Comparison of ENCODE assay signal across 8 cellular contexts in genomic region chr17:1055751-1056645, GRCh38. TPM values are rescaled to one million over a fixed set of nuclear protein-coding genes. Genes with fewer than 3 reads are reported as not detected.
A peak's percentile ranks its signal among the peaks of the same experiment; 100 is the strongest.
DNase-seq lines count a peak whose midpoint lies in the region; ATAC-seq and TF ChIP-seq lines count a peak whose summit lies in the region.

No MANE protein-coding gene starts in this region.

- intact Hi-C loops in Panc1 (cut with micrococcal nuclease; ENCODE audit: unreplicated experiment) = no loop called here
- intact Hi-C loops in heart left ventricle (cut with DNase I) = loop anchor here (2.0 to 10.0 kb wide), 16 partner anchors 49 to 264 kb away; partner anchors contain the start of gene TIMM22 (in 3 of the 10)

- H3K4me3 Mint-ChIP-seq in activated naive CD8-positive, alpha-beta T cell treated with anti-CD3 and anti-CD28 coated beads, Interleukin-2, amount 10 ng/mL, durations not matched to agents 7 days and 5 days = no peak overlapping the region

- H3K9me3 ChIP-seq in Panc1 (ENCODE audit: control insufficient read depth, insufficient read depth, low read depth, low read length) = no peaks in the 10 kb centered on the region
- H3K9me3 ChIP-seq in heart left ventricle = no peaks in the 10 kb centered on the region

- H3K36me3 Mint-ChIP-seq in activated naive CD8-positive, alpha-beta T cell treated with anti-CD3 and anti-CD28 coated beads, Interleukin-2, amount 10 ng/mL, durations not matched to agents 7 days and 5 days = peaks cover 18% of the 10 kb centered on the region

- H3K27me3 Mint-ChIP-seq in activated naive CD8-positive, alpha-beta T cell treated with anti-CD3 and anti-CD28 coated beads, Interleukin-2, amount 10 ng/mL, durations not matched to agents 7 days and 5 days = no peaks in the 10 kb centered on the region

- 45 to 47% (median 46%) methylated on average over 20 to 22 of the region's 22 CpGs for WGBS in heart left ventricle, 4 donors

- no peaks in the 10 kb centered on the region for H3K4me1 ChIP-seq in Panc1 (ENCODE audit: control insufficient read depth, insufficient read depth, low read length)
- peaks cover 0 to 25% (median 8%) of the 10 kb centered on the region in 12 donors for H3K4me1 ChIP-seq in heart left ventricle

- H3K4me1 Mint-ChIP-seq in activated naive CD8-positive, alpha-beta T cell treated with anti-CD3 and anti-CD28 coated beads, Interleukin-2, amount 10 ng/mL, durations not matched to agents 7 days and 5 days = no peaks in the 10 kb centered on the region

- in situ Hi-C loops in Panc1 (cut with HindIII; ENCODE audit: low pct_unique_long_range_greater_than_20kb, low sequenced_read_pairs) = no loop called here

- H3K36me3 ChIP-seq in Panc1 (ENCODE audit: control insufficient read depth, insufficient read depth, low read length) = peaks cover 6% of the 10 kb centered on the region
- H3K36me3 ChIP-seq in heart left ventricle = peaks cover 0 to 71% (median 69%) of the 10 kb centered on the region in 9 donors

- peak; percentile 68 for ATAC-seq in Panc1
- peak; percentile 58 for ATAC-seq in activated naive CD8-positive, alpha-beta T cell treated with anti-CD3 and anti-CD28 coated beads, Interleukin-2, amount 10 ng/mL, durations not matched to agents 7 days and 5 days (ENCODE audit: low read depth)
- ATAC-seq in heart left ventricle = peak; percentile 64 to 80 (median 70)
- no peak for ATAC-seq in HG03565 (IDR thresholded peaks at IDR 0.05; ENCODE audit: unreplicated experiment)

- no peak for TF ChIP-seq POLR2A in heart left ventricle (IDR thresholded peaks at IDR 0.05)

- POLR2A ChIA-PET in Panc1 (lab: Charles Lee) = no interaction called here
- POLR2A ChIA-PET in activated naive CD8-positive, alpha-beta T cell treated with anti-CD3 and anti-CD28 coated beads, Interleukin-2, amount 10 ng/mL, durations not matched to agents 7 days and 5 days (lab: Charles Lee) = interaction anchor here (0.6 to 1.0 kb wide), 3 partner anchors 40 to 217 kb away, joined by 3 to 4 read pairs (median 3); partner anchors contain the start of gene TIMM22

- no peak overlapping the region for H3K27ac Mint-ChIP-seq in activated naive CD8-positive, alpha-beta T cell treated with anti-CD3 and anti-CD28 coated beads, Interleukin-2, amount 10 ng/mL, durations not matched to agents 7 days and 5 days

- no peak overlapping the region for H3K27ac ChIP-seq in Panc1 (ENCODE audit: low read length)
- peak overlapping the region in 5 of 12 donors; percentile 19 to 58 (median 43) for H3K27ac ChIP-seq in heart left ventricle

- DNase-seq in NCI-H748 (lab: John Stamatoyannopoulos, UW; ENCODE audit: unreplicated experiment) (peak; percentile 47), NCI-H748 treated with DMSO at 0.1 percent for 48 hours (lab: John Stamatoyannopoulos, UW) (no peak), Panc1 (ENCODE audit: low read depth, low spot score) (no peak), heart left ventricle (peak; percentile 64 to 81 (median 76)), renal cortical epithelial cell (ENCODE audit: low read depth) (peak; percentile 41), AML-193 (lab: John Stamatoyannopoulos, UW) (no peak)
- peak; percentile 54 for DNase-seq in activated naive CD8-positive, alpha-beta T cell treated with anti-CD3 and anti-CD28 coated beads, Interleukin-2, amount 10 ng/mL, durations not matched to agents 7 days and 5 days

- CTCF ChIA-PET in Panc1 (lab: Charles Lee) = interaction anchor here (0.5 to 0.8 kb wide), 3 partner anchors 24 to 53 kb away, joined by 3 to 4 read pairs (median 3); no protein-coding TSS in a partner anchor

- BruUV-seq in Panc1 (replicated peaks; lab: Mats Ljungman, UMichigan) = no TSS peak

- H3K4me3 ChIP-seq in Panc1 (ENCODE audit: low read depth in 2 of 2, low read length in 2 of 2) (no peak overlapping the region), heart left ventricle (no peak overlapping the region)

- peak; percentile 83 for TF ChIP-seq CTCF in Panc1 (IDR thresholded peaks at IDR 0.05)
- TF ChIP-seq CTCF in heart left ventricle (IDR thresholded peaks at IDR 0.05) = peak; percentile 68 to 83 (median 80)

- H3K9me3 Mint-ChIP-seq in activated naive CD8-positive, alpha-beta T cell treated with anti-CD3 and anti-CD28 coated beads, Interleukin-2, amount 10 ng/mL, durations not matched to agents 7 days and 5 days = no peaks in the 10 kb centered on the region

- H3K27me3 ChIP-seq in Panc1 (ENCODE audit: control insufficient read depth, insufficient read depth, low read length) = no peaks in the 10 kb centered on the region
- no peaks in the 10 kb centered on the region for H3K27me3 ChIP-seq in heart left ventricle

RNA-seq across cellular contexts. Expression of gene TIMM22, which starts 59.1 kb away (rescaled TPM):
- total RNA-seq in Panc1 (2021; ENCODE audit: unreplicated experiment) = 10.2 TPM
- polyA plus RNA-seq in Panc1 (2012; ENCODE audit: insufficient read length) = 10.7 TPM
- total RNA-seq in activated naive CD8-positive, alpha-beta T cell treated with anti-CD3 and anti-CD28 coated beads, Interleukin-2, amount 10 ng/mL, durations not matched to agents 7 days and 5 days = 10 to 100 TPM; 10.3 to 10.7 TPM
- total RNA-seq in heart left ventricle = 10 to 100 TPM; 12.5 to 20.4 (median 16.5) TPM
- polyA plus RNA-seq in heart left ventricle = 10 to 100 TPM; 16.0 to 19.8 TPM
- 18.0 and 21.4 TPM in 2 replicates for total RNA-seq in renal cortical epithelial cell

Comparison
In these comparisons a context has a peak if more than half of its experiments do, and no peak if none do; other contexts are left out.
1. DNase-seq: peak in NCI-H748 (single experiment), activated naive CD8-positive, alpha-beta T cell treated with anti-CD3 and anti-CD28 coated beads, Interleukin-2, amount 10 ng/mL, durations not matched to agents 7 days and 5 days (single experiment), heart left ventricle (5 of 5) and renal cortical epithelial cell (single experiment); none in NCI-H748 treated with DMSO at 0.1 percent for 48 hours (single experiment), Panc1 (single experiment) and AML-193 (0 of 2).